In the genomic region with DNA sequence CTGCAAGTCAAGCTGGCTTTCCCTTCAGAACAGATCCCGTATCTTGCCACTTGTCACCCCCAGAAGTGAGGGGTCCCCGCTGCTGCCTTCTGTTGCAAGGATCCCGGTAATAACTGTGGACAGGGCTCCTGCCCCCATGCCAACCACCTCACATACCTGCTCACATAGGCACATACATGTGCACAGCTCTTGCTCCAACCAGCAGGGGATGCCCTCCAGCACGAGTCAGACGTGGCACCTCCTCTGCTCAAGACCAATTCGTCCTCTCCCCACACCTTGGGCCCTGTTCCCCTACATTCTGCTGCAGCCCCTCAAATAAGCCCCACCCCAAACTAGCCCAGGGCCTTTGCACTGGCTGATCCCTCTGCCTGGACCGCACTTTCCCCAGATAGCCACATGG, we compare ENCODE assay signal across 14 cellular contexts.
DNase-seq lines count a peak whose midpoint lies in the region; ATAC-seq, FAIRE-seq and TF ChIP-seq lines count a peak whose summit lies in the region.
"Had no signal": no experiment of that assay in that cellular context is flagged by ENCODE, and none has a peak within 500 bp of the region (broad histone marks: within the 10 kb centered on the region; RNA-seq: fewer than 3 reads in every experiment).

No MANE protein-coding gene starts in this region.

- H3K9ac ChIP-seq in IMR-90 (ENCODE audit: low read depth, low read length), result no peak overlapping the region

- WGBS in IMR-90 (ENCODE audit: extremely low coverage in 2 of 2, insufficient read length in 1 of 2), 2 experiments, result 94% methylated on average over 3 of the region's 7 CpGs; no CpG with 5 or more reads in 1 of the 2 experiments

- H3K9me3 Mint-ChIP-seq in activated CD4-positive, alpha-beta T cell treated with anti-CD3 and anti-CD28 coated beads for 36 hours (ENCODE audit: low read depth), result no peaks in the 10 kb centered on the region
- peaks cover 5% of the 10 kb centered on the region for H3K9me3 Mint-ChIP-seq in nephron progenitor cell
- H3K9me3 Mint-ChIP-seq in natural killer cell, result no peaks in the 10 kb centered on the region

- no peak for TF ChIP-seq RAD21 in IMR-90 (IDR thresholded peaks at IDR 0.05; ENCODE audit: low read length)

- H4K5ac ChIP-seq in IMR-90 (ENCODE audit: low read depth, low read length), result no peak overlapping the region

- in situ Hi-C loops in IMR-90 (cut with MboI; ENCODE audit: low sequenced_read_pairs), result no loop called here

- no peak overlapping the region for H4K8ac ChIP-seq in IMR-90 (ENCODE audit: low read depth in 2 of 2, low read length in 2 of 2)

- peak; percentile 16 for DNase-seq in activated CD4-positive, alpha-beta T cell treated with anti-CD3 and anti-CD28 coated beads for 36 hours
- no peak for DNase-seq in activated CD4-positive, alpha-beta T cell treated with anti-CD3 and anti-CD28 coated beads, Interleukin-2, amount 50 U/mL, for 48 hours
- no peak for DNase-seq in IMR-90
- peak; percentile 7 for DNase-seq in bronchial epithelial cell (ENCODE audit: low read depth)
- DNase-seq in nephron progenitor cell, result no peak
- DNase-seq in activated CD8-positive, alpha-beta memory T cell treated with anti-CD3 and anti-CD28 coated beads for 24 hours, result no peak
- DNase-seq in natural killer cell, result no peak
- no peak for DNase-seq in stimulated activated CD4-positive, alpha-beta T cell treated with anti-CD3 and anti-CD28 coated beads, Interleukin-1b, Interleukin-23, amount 100 ng/mL, for 48 hours
- DNase-seq: NCI-H1092; NCI-H510A treated with DMSO at 0.1 percent for 48 hours; SHP77; stimulated activated CD4-positive, alpha-beta T cell treated with anti-CD3 and anti-CD28 coated beads, Interleukin-2, amount 100 ng/mL, for 48 hours; uterus had no signal

- no peak overlapping the region for H3K4me2 ChIP-seq in IMR-90 (ENCODE audit: low read depth, low read length)

- no peaks in the 10 kb centered on the region for H3K27me3 Mint-ChIP-seq in activated CD4-positive, alpha-beta T cell treated with anti-CD3 and anti-CD28 coated beads for 36 hours
- peaks cover 6% of the 10 kb centered on the region for H3K27me3 Mint-ChIP-seq in nephron progenitor cell (ENCODE audit: low read depth, poor library complexity)
- H3K27me3 Mint-ChIP-seq in natural killer cell (ENCODE audit: low read depth in 2 of 2), result no peaks in the 10 kb centered on the region

- peaks cover 51% of the 10 kb centered on the region for H4K20me1 ChIP-seq in IMR-90 (ENCODE audit: insufficient read depth, low read length)

- H3K27ac Mint-ChIP-seq in activated CD4-positive, alpha-beta T cell treated with anti-CD3 and anti-CD28 coated beads for 36 hours, result no peak overlapping the region
- H3K27ac Mint-ChIP-seq in nephron progenitor cell, result peak overlapping the region; percentile 95
- no peak overlapping the region for H3K27ac Mint-ChIP-seq in natural killer cell

- peaks cover 8% of the 10 kb centered on the region; the same call in 1 of the 2 replicates for H3K9me1 ChIP-seq in IMR-90 (ENCODE audit: insufficient read depth, low read length)

- H3K4me3 ChIP-seq in IMR-90 (ENCODE audit: insufficient read depth, low read depth, low read length) (no peak overlapping the region), bronchial epithelial cell (ENCODE audit: low read depth, low read length) (no peak overlapping the region)
- H3K4me3 ChIP-seq: coronary artery, uterus had no signal

- H3K56ac ChIP-seq in IMR-90 (ENCODE audit: extremely low read depth, insufficient read depth, low read length), result no peak overlapping the region

- TF ChIP-seq POLR2A in IMR-90 (IDR thresholded peaks at IDR 0.05; ENCODE audit: low read depth, low read length), result no peak

- H2AK9ac ChIP-seq in IMR-90 (replicated peaks; ENCODE audit: low read depth, low read length, poor library complexity), result no peak overlapping the region

- H2BK15ac ChIP-seq in IMR-90 (ENCODE audit: low read depth, low read length), result no peak overlapping the region

- no peak overlapping the region for H2BK120ac ChIP-seq in IMR-90 (ENCODE audit: low read depth, low read length)

- no peak overlapping the region for H2BK20ac ChIP-seq in IMR-90 (ENCODE audit: low read depth, low read length)

- no peak overlapping the region for H2AFZ ChIP-seq in IMR-90 (replicated peaks; ENCODE audit: low read length, poor library complexity)

- intact Hi-C loops in activated CD4-positive, alpha-beta T cell treated with anti-CD3 and anti-CD28 coated beads for 36 hours (cut with DNase I, micrococcal nuclease), result no loop called here
- intact Hi-C loops in IMR-90 (cut with micrococcal nuclease), result no loop called here
- intact Hi-C loops in natural killer cell (cut with micrococcal nuclease), result no loop called here

- no peak overlapping the region for H3K27ac ChIP-seq in IMR-90 (ENCODE audit: insufficient read depth, low read length)
- H3K27ac ChIP-seq: coronary artery, uterus had no signal

- peaks cover 15% of the 10 kb centered on the region for H3K36me3 Mint-ChIP-seq in activated CD4-positive, alpha-beta T cell treated with anti-CD3 and anti-CD28 coated beads for 36 hours (ENCODE audit: low read depth)
- H3K36me3 Mint-ChIP-seq in nephron progenitor cell (ENCODE audit: low read depth), result peaks cover 30% of the 10 kb centered on the region
- no peaks in the 10 kb centered on the region for H3K36me3 Mint-ChIP-seq in natural killer cell

- H3K14ac ChIP-seq in IMR-90 (replicated peaks; ENCODE audit: low read depth, low read length), result no peak overlapping the region

- H3K4me1 Mint-ChIP-seq in activated CD4-positive, alpha-beta T cell treated with anti-CD3 and anti-CD28 coated beads for 36 hours, result peaks cover 23% of the 10 kb centered on the region
- H3K4me1 Mint-ChIP-seq in nephron progenitor cell, result peaks cover 55% of the 10 kb centered on the region
- peaks cover 28 to 41% of the 10 kb centered on the region in 2 donors for H3K4me1 Mint-ChIP-seq in natural killer cell

- H2AK5ac ChIP-seq in IMR-90 (ENCODE audit: low read depth, low read length), result no peak overlapping the region

- FAIRE-seq in bronchial epithelial cell (lab: Jason Lieb, UNC), result peak; percentile 40

- H3K36me3 ChIP-seq in IMR-90 (ENCODE audit: control insufficient read depth, insufficient read depth, low read length) (peaks cover 24% of the 10 kb centered on the region), bronchial epithelial cell (ENCODE audit: control insufficient read depth, insufficient read depth, low read length) (peaks cover 4% of the 10 kb centered on the region)
- H3K36me3 ChIP-seq: uterus had no signal

- H3K27me3 ChIP-seq in IMR-90 (ENCODE audit: control insufficient read depth, insufficient read depth, low read length) (no peaks in the 10 kb centered on the region), bronchial epithelial cell (ENCODE audit: control insufficient read depth, insufficient read depth, low read length) (no peaks in the 10 kb centered on the region)
- H3K27me3 ChIP-seq: uterus had no signal

- no peak overlapping the region for H4K91ac ChIP-seq in IMR-90 (ENCODE audit: insufficient read depth, low read depth, low read length)

- no peak overlapping the region for H3K23ac ChIP-seq in IMR-90 (ENCODE audit: low read depth, low read length)

- POLR2A ChIA-PET in activated CD4-positive, alpha-beta T cell treated with anti-CD3 and anti-CD28 coated beads for 36 hours (lab: Charles Lee), result no interaction called here
- POLR2A ChIA-PET in IMR-90 (lab: Charles Lee; ENCODE audit: unreplicated experiment), result no interaction called here

- BruUV-seq in IMR-90 (replicated peaks; lab: Mats Ljungman, UMichigan), result no TSS peak

- no peak overlapping the region for H3K4me3 Mint-ChIP-seq in activated CD4-positive, alpha-beta T cell treated with anti-CD3 and anti-CD28 coated beads for 36 hours
- H3K4me3 Mint-ChIP-seq in nephron progenitor cell (peak overlapping the region; percentile 39), natural killer cell (no peak overlapping the region)

- CTCF ChIA-PET in activated CD4-positive, alpha-beta T cell treated with anti-CD3 and anti-CD28 coated beads for 36 hours (lab: Charles Lee), result no interaction called here
- CTCF ChIA-PET in IMR-90 (lab: Yijun Ruan, JAX), result no interaction called here

- peaks cover 35 to 51% of the 10 kb centered on the region in 2 experiments for H3K79me1 ChIP-seq in IMR-90 (ENCODE audit: low read depth in 1 of 2, low read length in 2 of 2)

- no peaks in the 10 kb centered on the region for H3K4me1 ChIP-seq in IMR-90 (ENCODE audit: control insufficient read depth, insufficient read depth, low read length)
- H3K4me1 ChIP-seq: uterus had no signal

- no peak for ATAC-seq in activated CD4-positive, alpha-beta T cell treated with anti-CD3 and anti-CD28 coated beads for 36 hours
- no peak for ATAC-seq in IMR-90 (ENCODE audit: low read depth)
- ATAC-seq in natural killer cell, result no peak

- no peak overlapping the region for H3K4ac ChIP-seq in IMR-90 (ENCODE audit: low read depth, low read length)

- TF ChIP-seq CTCF in IMR-90 (conservative IDR thresholded peaks at IDR 0.05; ENCODE audit: low read depth, low read length), result 0 out of 2 replicates have a peak, but pooled peaks have one; percentile 4
- TF ChIP-seq CTCF in bronchial epithelial cell (IDR thresholded peaks at IDR 0.05; ENCODE audit: insufficient read depth, low read length, severe bottlenecking), result peak; percentile 31
- no peak for TF ChIP-seq CTCF in nephron progenitor cell (IDR thresholded peaks at IDR 0.05)
- no peak for TF ChIP-seq CTCF in natural killer cell (IDR thresholded peaks at IDR 0.05)

- no peak overlapping the region for H3K18ac ChIP-seq in IMR-90 (ENCODE audit: low read depth, low read length)

- no peaks in the 10 kb centered on the region for H3K9me3 ChIP-seq in IMR-90 (ENCODE audit: control insufficient read depth, insufficient read depth, low read length)
- H3K9me3 ChIP-seq: uterus had no signal

- dilution Hi-C loops in IMR-90 (cut with HindIII; ENCODE audit: low sequenced_read_pairs, unreplicated experiment), result no loop called here

- H2BK5ac ChIP-seq in IMR-90 (ENCODE audit: low read depth, low read length, poor library complexity, severe bottlenecking), result no peak overlapping the region

TF ChIP-seq in IMR-90, 13 proteins besides CTCF, POLR2A, EP300 and RAD21 (continues in another document):
- no peak for TF ChIP-seq MAFK (IDR thresholded peaks at IDR 0.05; ENCODE audit: low read depth, low read length)
- no peak for TF ChIP-seq CEBPB (IDR thresholded peaks at IDR 0.05; ENCODE audit: low read depth, low read length)
- no peak for TF ChIP-seq BHLHE40 (IDR thresholded peaks at IDR 0.05; ENCODE audit: low read depth, low read length)
- no peak for TF ChIP-seq SMC3 (IDR thresholded peaks at IDR 0.05; ENCODE audit: low read depth, low read length)
- no peak for TF ChIP-seq MAZ (IDR thresholded peaks at IDR 0.05; ENCODE audit: borderline replicate concordance, low read depth, low read length)
- no peak for TF ChIP-seq RCOR1 (IDR thresholded peaks at IDR 0.05; ENCODE audit: insufficient replicate concordance, low read length)
- TF ChIP-seq, protein P1, sequence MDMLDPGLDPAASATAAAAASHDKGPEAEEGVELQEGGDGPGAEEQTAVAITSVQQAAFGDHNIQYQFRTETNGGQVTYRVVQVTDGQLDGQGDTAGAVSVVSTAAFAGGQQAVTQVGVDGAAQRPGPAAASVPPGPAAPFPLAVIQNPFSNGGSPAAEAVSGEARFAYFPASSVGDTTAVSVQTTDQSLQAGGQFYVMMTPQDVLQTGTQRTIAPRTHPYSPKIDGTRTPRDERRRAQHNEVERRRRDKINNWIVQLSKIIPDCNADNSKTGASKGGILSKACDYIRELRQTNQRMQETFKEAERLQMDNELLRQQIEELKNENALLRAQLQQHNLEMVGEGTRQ (IDR thresholded peaks at IDR 0.05; ENCODE audit: low read depth, low read length), result no peak

Comparison
In these comparisons a context has a peak if more than half of its experiments do, and no peak if none do; other contexts are left out.
1. DNase-seq: peak in activated CD4-positive, alpha-beta T cell treated with anti-CD3 and anti-CD28 coated beads for 36 hours (single experiment) and bronchial epithelial cell (single experiment); none in activated CD4-positive, alpha-beta T cell treated with anti-CD3 and anti-CD28 coated beads, Interleukin-2, amount 50 U/mL, for 48 hours (0 of 2), IMR-90 (single experiment), nephron progenitor cell (single experiment), activated CD8-positive, alpha-beta memory T cell treated with anti-CD3 and anti-CD28 coated beads for 24 hours (single experiment), natural killer cell (single experiment) and stimulated activated CD4-positive, alpha-beta T cell treated with anti-CD3 and anti-CD28 coated beads, Interleukin-1b, Interleukin-23, amount 100 ng/mL, for 48 hours (single experiment).
2. CTCF ChIP-seq: peak in IMR-90 (single experiment) and bronchial epithelial cell (single experiment); none in nephron progenitor cell (single experiment) and natural killer cell (single experiment).